Comparison of ENCODE assay signal across 8 cellular contexts in the genomic region with DNA sequence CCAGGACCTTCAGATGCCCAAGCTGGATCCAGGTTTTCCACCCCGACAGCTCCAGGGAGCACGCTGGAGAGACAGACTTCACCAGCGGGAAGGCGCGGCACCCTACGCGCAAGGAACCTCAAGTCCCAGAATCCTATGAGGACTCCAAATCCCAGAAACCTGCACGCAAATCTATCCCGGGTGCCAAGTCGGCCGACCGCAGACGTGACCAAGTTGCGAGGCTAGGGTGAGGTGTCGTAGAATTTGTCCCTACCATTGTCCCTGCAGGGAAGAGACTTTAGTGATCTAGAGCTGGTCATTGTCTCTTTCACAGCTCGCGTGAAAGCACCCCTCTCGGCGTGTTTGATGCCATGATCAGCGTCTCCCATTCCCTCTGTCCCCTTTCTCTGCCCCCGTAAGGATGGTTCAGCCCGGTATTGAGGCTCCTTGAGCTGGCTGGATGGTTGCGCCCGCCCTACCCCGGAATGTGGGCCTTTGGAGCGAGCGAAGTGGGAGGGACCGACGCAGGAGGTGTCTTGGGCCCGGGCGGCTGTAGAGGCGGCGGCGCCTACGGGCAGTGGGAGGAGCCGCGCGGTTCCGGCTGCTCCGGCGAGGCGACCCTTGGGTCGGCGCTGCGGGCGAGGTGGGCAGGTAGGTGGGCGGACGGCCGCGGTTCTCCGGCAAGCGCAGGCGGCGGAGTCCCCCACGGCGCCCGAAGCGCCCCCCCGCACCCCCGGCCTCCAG. TPM values are rescaled to one million over a fixed set of nuclear protein-coding genes. Genes with fewer than 3 reads are reported as not detected.
A peak's percentile ranks its signal among the peaks of the same experiment; 100 is the strongest.
DNase-seq lines count a peak whose midpoint lies in the region; ATAC-seq and TF ChIP-seq lines count a peak whose summit lies in the region.

A gene (plus strand): TSS at position 501 of the 723 bp plus-strand sequence. CDS start 246 bp downstream, outside the sequence.

- peak; percentile 90 for ATAC-seq in GM19328 (IDR thresholded peaks at IDR 0.05; ENCODE audit: unreplicated experiment)
- peak; percentile 86 for ATAC-seq in HG03520 (IDR thresholded peaks at IDR 0.05; ENCODE audit: unreplicated experiment)
- ATAC-seq in left lung = peak; percentile 97

- intact Hi-C loops in left lung (cut with DNase I) = no loop called here

- peaks cover 13 to 22% (median 20%) of the 10 kb centered on the region in 10 experiments; a peak in 18 of 20 replicates for H3K4me1 ChIP-seq in BLaER1 treated with 17β-estradiol and CSF1 and Interleukin-3, amounts not matched to agents 10 nM and 100 nM
- peaks cover 0 to 20% of the 10 kb centered on the region in 2 donors for H3K4me1 ChIP-seq in left lung

- peaks cover 0 to 4% (median 2%) of the 10 kb centered on the region in 11 experiments; a peak in 14 of 22 replicates for H3K9me3 ChIP-seq in BLaER1 treated with 17β-estradiol and CSF1 and Interleukin-3, amounts not matched to agents 10 nM and 100 nM (replicated peaks in 1 of 11)
- no peaks in the 10 kb centered on the region for H3K9me3 ChIP-seq in left lung

- peak within 1 kb of the TSS; percentile 90 to 97 (median 96) for H3K9ac ChIP-seq in BLaER1 treated with 17β-estradiol and CSF1 and Interleukin-3, amounts not matched to agents 10 nM and 100 nM

- H3K4me2 ChIP-seq in BLaER1 treated with 17β-estradiol and CSF1 and Interleukin-3, amounts not matched to agents 10 nM and 100 nM = peak within 1 kb of the TSS; percentile 81 to 97 (median 91)

- DNase-seq in NCI-H748 (lab: John Stamatoyannopoulos, UW; ENCODE audit: unreplicated experiment) = peak; percentile 93
- DNase-seq in activated CD4-positive, alpha-beta T cell treated with anti-CD3 and anti-CD28 coated beads, Interleukin-2, amount 50 U/mL, for 4 hours = peak; percentile 87 to 89
- DNase-seq in dermis blood vessel endothelial cell = peak; percentile 98
- peak; percentile 97 to 98 for DNase-seq in left lung
- peak; percentile 77 to 82 for DNase-seq in stimulated activated CD4-positive, alpha-beta T cell treated with anti-CD3 and anti-CD28 coated beads, Interleukin-2, amount 100 ng/mL, for 48 hours

- H4K20me1 ChIP-seq in BLaER1 treated with 17β-estradiol and CSF1 and Interleukin-3, amounts not matched to agents 10 nM and 100 nM = peaks cover 0 to 31% (median 8%) of the 10 kb centered on the region in 11 experiments; a peak in 8 of 22 replicates

- no peak for TF ChIP-seq CTCF in left lung (IDR thresholded peaks at IDR 0.05)

- 0 out of 22 replicates have a peak, but pooled peaks cover 0 to 8% (median 0%) of the 10 kb centered on the region in 11 experiments for H3K36me3 ChIP-seq in BLaER1 treated with 17β-estradiol and CSF1 and Interleukin-3, amounts not matched to agents 10 nM and 100 nM
- no peaks in the 10 kb centered on the region for H3K36me3 ChIP-seq in left lung

- H3K27me3 ChIP-seq in BLaER1 treated with 17β-estradiol and CSF1 and Interleukin-3, amounts not matched to agents 10 nM and 100 nM = no peaks in the 10 kb centered on the region
- no peaks in the 10 kb centered on the region for H3K27me3 ChIP-seq in left lung

- H3K27ac ChIP-seq in BLaER1 treated with 17β-estradiol and CSF1 and Interleukin-3, amounts not matched to agents 10 nM and 100 nM = peak within 1 kb of the TSS; percentile 95 to 99 (median 97)
- peak within 1 kb of the TSS; percentile 83 to 89 for H3K27ac ChIP-seq in left lung

- H3K4me3 ChIP-seq in BLaER1 treated with 17β-estradiol and CSF1 and Interleukin-3, amounts not matched to agents 10 nM and 100 nM = peak within 1 kb of the TSS; percentile 84 to 96 (median 90)
- H3K4me3 ChIP-seq in left lung = peak within 1 kb of the TSS; percentile 77 to 81

RNA-seq across cellular contexts. Expression of the gene that starts here (rescaled TPM):
- 32.8 and 38.8 TPM in 2 replicates for total RNA-seq in dermis blood vessel endothelial cell
- total RNA-seq in left lung = 10 to 100 TPM; 33.0 to 40.1 TPM

Comparison
In these comparisons a context has a peak if more than half of its experiments do, and no peak if none do; other contexts are left out.
1. Peak in every context shown above with its lines: DNase-seq, ATAC-seq, H3K4me3 ChIP-seq and H3K27ac ChIP-seq.